ENCODE assay signal across 8 cellular contexts in the genomic region with DNA sequence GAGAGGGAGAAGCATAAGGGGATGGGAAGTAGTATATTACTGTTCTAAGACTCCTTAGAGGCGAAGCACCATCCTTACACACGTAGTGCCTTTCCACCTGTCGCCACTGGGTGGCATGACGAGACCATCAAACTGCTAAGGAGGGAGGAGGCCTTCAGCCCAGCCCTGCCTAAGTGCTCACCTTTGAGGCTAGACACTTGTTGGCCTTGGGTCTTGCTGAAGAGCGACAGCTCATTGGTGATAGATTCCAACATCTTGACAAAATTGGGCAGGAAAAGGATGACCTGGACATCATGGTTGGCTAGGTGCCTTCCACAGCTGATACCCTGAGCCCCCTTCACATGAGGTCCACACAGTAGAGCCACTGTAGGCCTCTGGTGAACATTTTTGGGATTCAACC. TPM values are rescaled to one million over a fixed set of nuclear protein-coding genes. Genes with fewer than 3 reads are reported as not detected.
DNase-seq lines count a peak whose midpoint lies in the region; ATAC-seq and TF ChIP-seq lines count a peak whose summit lies in the region.

No MANE protein-coding gene starts in this region.

- no peak overlapping the region for H3K4me3 Mint-ChIP-seq in activated naive CD4-positive, alpha-beta T cell treated with anti-CD3 and anti-CD28 coated beads for 36 hours

- CTCF ChIA-PET in activated naive CD4-positive, alpha-beta T cell treated with anti-CD3 and anti-CD28 coated beads for 36 hours (lab: Charles Lee): interaction anchor here (0.5 to 14.2 kb wide), 36 partner anchors 10 to 320 kb away, joined by 3 to 309 read pairs (median 4); no protein-coding TSS in a partner anchor

- no peak overlapping the region for H3K27ac Mint-ChIP-seq in activated naive CD4-positive, alpha-beta T cell treated with anti-CD3 and anti-CD28 coated beads for 36 hours

- H3K9me3 Mint-ChIP-seq in activated naive CD4-positive, alpha-beta T cell treated with anti-CD3 and anti-CD28 coated beads for 36 hours: no peaks in the 10 kb centered on the region

- H3K4me1 Mint-ChIP-seq in activated naive CD4-positive, alpha-beta T cell treated with anti-CD3 and anti-CD28 coated beads for 36 hours (ENCODE audit: low read depth): no peaks in the 10 kb centered on the region

- intact Hi-C loops in activated naive CD4-positive, alpha-beta T cell treated with anti-CD3 and anti-CD28 coated beads for 36 hours (cut with micrococcal nuclease): loop anchor here (1.0 to 5.0 kb wide), 5 partner anchors 134 to 567 kb away; a partner anchor contains a TSS
- intact Hi-C loops in head of caudate nucleus (cut with DNase I): loop anchor here (2.0 to 10.0 kb wide), 2 partner anchors 60 to 134 kb away; a partner anchor contains a TSS

- ATAC-seq in SK-N-SH treated with all-trans-retinoic acid at 6 μM for 48 hours: peak; percentile 78
- ATAC-seq in GM19395 (IDR thresholded peaks at IDR 0.05; ENCODE audit: unreplicated experiment): no peak

- peak; percentile 65 for DNase-seq in GDM1 (lab: John Stamatoyannopoulos, UW)
- peak; percentile 56 for DNase-seq in HT1080 (ENCODE audit: low read depth)
- peak; percentile 86 for DNase-seq in activated naive CD4-positive, alpha-beta T cell treated with anti-CD3 and anti-CD28 coated beads for 36 hours
- DNase-seq in head of caudate nucleus: peak; percentile 49 to 87 (median 74)
- peak; percentile 62 for DNase-seq in putamen (ENCODE audit: low spot score)
- DNase-seq in OCI-M2 (lab: John Stamatoyannopoulos, UW; ENCODE audit: unreplicated experiment): no peak

- peaks cover 3% of the 10 kb centered on the region for H3K36me3 Mint-ChIP-seq in activated naive CD4-positive, alpha-beta T cell treated with anti-CD3 and anti-CD28 coated beads for 36 hours (ENCODE audit: low read depth)

- H3K27me3 Mint-ChIP-seq in activated naive CD4-positive, alpha-beta T cell treated with anti-CD3 and anti-CD28 coated beads for 36 hours (ENCODE audit: low read depth): no peaks in the 10 kb centered on the region

TF ChIP-seq in SK-N-SH treated with all-trans-retinoic acid at 6 μM for 48 hours, 23 proteins besides CTCF, POLR2A, EP300 and RAD21:
- TF ChIP-seq, protein P1, sequence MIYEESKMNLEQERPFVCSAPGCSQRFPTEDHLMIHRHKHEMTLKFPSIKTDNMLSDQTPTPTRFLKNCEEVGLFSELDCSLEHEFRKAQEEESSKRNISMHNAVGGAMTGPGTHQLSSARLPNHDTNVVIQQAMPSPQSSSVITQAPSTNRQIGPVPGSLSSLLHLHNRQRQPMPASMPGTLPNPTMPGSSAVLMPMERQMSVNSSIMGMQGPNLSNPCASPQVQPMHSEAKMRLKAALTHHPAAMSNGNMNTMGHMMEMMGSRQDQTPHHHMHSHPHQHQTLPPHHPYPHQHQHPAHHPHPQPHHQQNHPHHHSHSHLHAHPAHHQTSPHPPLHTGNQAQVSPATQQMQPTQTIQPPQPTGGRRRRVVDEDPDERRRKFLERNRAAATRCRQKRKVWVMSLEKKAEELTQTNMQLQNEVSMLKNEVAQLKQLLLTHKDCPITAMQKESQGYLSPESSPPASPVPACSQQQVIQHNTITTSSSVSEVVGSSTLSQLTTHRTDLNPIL (CRISPR knock-in tag; IDR thresholded peaks at IDR 0.05; ENCODE audit: low read depth): no peak
- no peak for TF ChIP-seq ZNF70 (CRISPR knock-in tag; IDR thresholded peaks at IDR 0.05)
- TF ChIP-seq PPARA (CRISPR knock-in tag; IDR thresholded peaks at IDR 0.05; ENCODE audit: borderline replicate concordance): no peak
- no peak for TF ChIP-seq ESRRG (CRISPR knock-in tag; IDR thresholded peaks at IDR 0.05)
- TF ChIP-seq RARB (CRISPR knock-in tag; IDR thresholded peaks at IDR 0.05): no peak
- TF ChIP-seq CSDC2 (CRISPR knock-in tag; IDR thresholded peaks at IDR 0.05): no peak
- TF ChIP-seq ZFP30 (CRISPR knock-in tag; IDR thresholded peaks at IDR 0.05): no peak
- TF ChIP-seq ARNTL (CRISPR knock-in tag; IDR thresholded peaks at IDR 0.05; ENCODE audit: borderline replicate concordance, low read depth): no peak

RNA-seq across cellular contexts. Expression of a gene that starts 19.6 kb away (rescaled TPM):
- total RNA-seq in HT1080 (2014; rRNA removed; shearing (Covaris generic)): 84.0 and 110 TPM in 2 replicates
- polyA plus RNA-seq in HT1080 (2015; cell fraction: cytosol; rRNA removed): 73.7 and 82.2 TPM in 2 replicates
- polyA plus RNA-seq in HT1080 (2015; cell fraction: nucleus; rRNA removed): 162 and 169 TPM in 2 replicates
- total RNA-seq in activated naive CD4-positive, alpha-beta T cell treated with anti-CD3 and anti-CD28 coated beads for 36 hours: 100 to 1,000 TPM; 124 TPM
